Comparison of ENCODE assay signal across 23 cellular contexts in the genomic region with DNA sequence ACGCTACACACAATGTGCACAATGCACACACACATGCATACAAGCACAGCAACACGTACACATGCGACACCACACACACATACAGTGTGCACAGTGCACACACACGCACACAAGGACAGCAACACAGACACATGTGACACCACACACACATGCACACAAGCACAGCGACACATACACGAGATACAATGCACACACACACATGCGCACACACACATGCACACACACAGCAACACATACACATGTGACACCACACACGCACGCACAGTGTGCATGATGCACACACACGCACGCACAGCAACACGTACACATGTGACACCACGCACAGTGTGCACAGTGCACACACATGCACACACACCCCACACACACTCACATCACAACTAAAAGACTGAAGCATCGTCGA.
DNase-seq lines count a peak whose midpoint lies in the region; ATAC-seq, FAIRE-seq and TF ChIP-seq lines count a peak whose summit lies in the region.
"Had no signal": no experiment of that assay in that cellular context is flagged by ENCODE, and none has a peak within 500 bp of the region (broad histone marks: within the 10 kb centered on the region; RNA-seq: fewer than 3 reads in every experiment).

No MANE protein-coding gene starts in this region.

- H3K27ac ChIP-seq in right atrium auricular region, result no peak overlapping the region
- no peak overlapping the region for H3K27ac ChIP-seq in heart right ventricle
- no peak overlapping the region for H3K27ac ChIP-seq in neuronal stem cell (replicated peaks; ENCODE audit: low read length)
- H3K27ac ChIP-seq: C4-2B, GM23248 had no signal

- H4K91ac ChIP-seq in neuronal stem cell (ENCODE audit: low read depth, low read length, poor library complexity), result peak overlapping the region; percentile 58

- H2BK5ac ChIP-seq in neuronal stem cell (ENCODE audit: low read length), result peak overlapping the region; percentile 27

- H2BK120ac ChIP-seq in neuronal stem cell (ENCODE audit: low read depth, low read length), result no peak overlapping the region

- H3K18ac ChIP-seq in neuronal stem cell (ENCODE audit: low read length), result peak overlapping the region; percentile 39

- H3K4me2 ChIP-seq in neuronal stem cell (ENCODE audit: insufficient read depth, low read length, poor library complexity, severe bottlenecking), result peak overlapping the region; percentile 21

- no peak overlapping the region for H3K4me3 ChIP-seq in right atrium auricular region
- H3K4me3 ChIP-seq in heart right ventricle, result no peak overlapping the region
- no peak overlapping the region for H3K4me3 ChIP-seq in bronchial epithelial cell (ENCODE audit: low read depth, low read length)
- H3K4me3 ChIP-seq in neuronal stem cell (ENCODE audit: low read length in 2 of 2), result peak overlapping the region in 1 of 2 donors; percentile 71
- H3K4me3 ChIP-seq: GM23248, K562, MG63 had no signal

- H3K27me3 ChIP-seq in right atrium auricular region, result no peaks in the 10 kb centered on the region
- peaks cover 0 to 8% (median 0%) of the 10 kb centered on the region in 7 donors for H3K27me3 ChIP-seq in heart right ventricle
- no peaks in the 10 kb centered on the region for H3K27me3 ChIP-seq in bronchial epithelial cell (ENCODE audit: control insufficient read depth, insufficient read depth, low read length)
- peaks cover 0 to 4% (median 0%) of the 10 kb centered on the region in 3 experiments for H3K27me3 ChIP-seq in neuronal stem cell (ENCODE audit: control insufficient read depth in 3 of 3, insufficient read depth in 3 of 3, low read depth in 1 of 3, low read length in 3 of 3)
- H3K27me3 ChIP-seq: MG63 had no signal

- no peak overlapping the region for H2AFZ ChIP-seq in neuronal stem cell (ENCODE audit: low read length)
- H2AFZ ChIP-seq: GM23248 had no signal

- H3K4me1 ChIP-seq in right atrium auricular region (no peaks in the 10 kb centered on the region), heart right ventricle (no peaks in the 10 kb centered on the region), neuronal stem cell (ENCODE audit: control insufficient read depth in 2 of 2, insufficient read depth in 1 of 2, low read depth in 1 of 2, low read length in 2 of 2) (peaks cover 0 to 5% of the 10 kb centered on the region in 2 donors)

- H3K9ac ChIP-seq in neuronal stem cell (ENCODE audit: low read depth, low read length, poor library complexity), result peak overlapping the region; percentile 91
- H3K9ac ChIP-seq: GM23248 had no signal

- peak; percentile 98 for FAIRE-seq in bronchial epithelial cell (lab: Jason Lieb, UNC)
- FAIRE-seq: K562, RCC 7860 had no signal

- peak overlapping the region; percentile 56 for H2AK5ac ChIP-seq in neuronal stem cell (ENCODE audit: low read depth, low read length)

- H3K36me3 ChIP-seq in right atrium auricular region (no peaks in the 10 kb centered on the region), heart right ventricle (no peaks in the 10 kb centered on the region), bronchial epithelial cell (ENCODE audit: control insufficient read depth, insufficient read depth, low read length) (no peaks in the 10 kb centered on the region), neuronal stem cell (replicated peaks in 1 of 2; ENCODE audit: control insufficient read depth in 2 of 2, insufficient read depth in 2 of 2, low read length in 2 of 2) (peaks cover 0 to 4% of the 10 kb centered on the region in 2 donors)
- H3K36me3 ChIP-seq: MG63 had no signal

- DNase-seq in right atrium auricular region (ENCODE audit: low spot score) (peak; percentile 21), heart right ventricle (no peak), bronchial epithelial cell (ENCODE audit: low read depth) (no peak), neuronal stem cell (ENCODE audit: low spot score) (no peak)
- DNase-seq: AML-193, DMS53, GDM1, GM23248, MG63, NCI-H1417, NCI-H1694 treated with DMSO at 0.1 percent for 48 hours, NCI-H2081 treated with DMSO at 0.1 percent for 48 hours, NCI-H446, NCI-H526, OCI-M1 had no signal

- H4K8ac ChIP-seq in neuronal stem cell (ENCODE audit: low read depth, low read length), result peak overlapping the region; percentile 97

- peak overlapping the region; percentile 95 for H3K14ac ChIP-seq in neuronal stem cell (ENCODE audit: low read length)

- intact Hi-C loops in heart right ventricle (cut with DNase I), result no loop called here

- TF ChIP-seq CTCF in right atrium auricular region (IDR thresholded peaks at IDR 0.05) (no peak), heart right ventricle (IDR thresholded peaks at IDR 0.05) (no peak), bronchial epithelial cell (IDR thresholded peaks at IDR 0.05; ENCODE audit: insufficient read depth, low read length, severe bottlenecking) (no peak)

- ATAC-seq in heart right ventricle, result no peak
- no peak for ATAC-seq in GM19351 (IDR thresholded peaks at IDR 0.05; ENCODE audit: unreplicated experiment)
- no peak for ATAC-seq in GM18519 (IDR thresholded peaks at IDR 0.05; ENCODE audit: low FRiP score, unreplicated experiment)
- ATAC-seq in HG03571 (IDR thresholded peaks at IDR 0.05; ENCODE audit: unreplicated experiment), result no peak
- ATAC-seq: HCT116, K562, Right ventricle myocardium inferior had no signal

- H3K9me3 ChIP-seq in right atrium auricular region, result no peaks in the 10 kb centered on the region
- H3K9me3 ChIP-seq in heart right ventricle, result peaks cover 0 to 14% (median 0%) of the 10 kb centered on the region in 11 donors
- peaks cover 2 to 4% of the 10 kb centered on the region in 2 donors for H3K9me3 ChIP-seq in neuronal stem cell (replicated peaks in 1 of 2; ENCODE audit: control insufficient read depth in 2 of 2, insufficient read depth in 1 of 2, low read depth in 1 of 2, low read length in 2 of 2)
- H3K9me3 ChIP-seq: MG63 had no signal

- H2BK15ac ChIP-seq in neuronal stem cell (ENCODE audit: low read length), result no peak overlapping the region

- 82 to 96% methylated on average over 15 of the region's 15 CpGs for WGBS in heart right ventricle, 2 donors
- no CpG with 5 or more reads among the region's 15 CpGs for WGBS in neuronal stem cell (ENCODE audit: extremely low coverage in 2 of 2, insufficient read length in 2 of 2, insufficient replicate concordance in 1 of 2), 2 donors

- peaks cover 2% of the 10 kb centered on the region for H3K79me1 ChIP-seq in neuronal stem cell (ENCODE audit: low read depth, low read length)

- H2BK12ac ChIP-seq in neuronal stem cell (ENCODE audit: low read length), result peak overlapping the region; percentile 96

- no peak overlapping the region for H3K4ac ChIP-seq in neuronal stem cell (ENCODE audit: low read length)

- H3K23ac ChIP-seq in neuronal stem cell (ENCODE audit: low read depth, low read length, poor library complexity), result peak overlapping the region; percentile 99
